1 cellular context compared by ENCODE assay signal in genomic region chr2:201040867-201041628, GRCh38.
TF ChIP-seq lines count a peak whose summit lies in the region.

No MANE protein-coding gene starts in this region.

TF ChIP-seq in HepG2, 621 proteins besides CTCF, POLR2A, EP300 and RAD21 (continued from another document and continues in another):
- TF ChIP-seq UBTF (CRISPR knock-in tag; IDR thresholded peaks at IDR 0.05) (no peak), ZNF121 (CRISPR knock-in tag; IDR thresholded peaks at IDR 0.05) (no peak), IRF9 (CRISPR knock-in tag; IDR thresholded peaks at IDR 0.05; ENCODE audit: borderline replicate concordance) (no peak), SNAPC4 (CRISPR knock-in tag; IDR thresholded peaks at IDR 0.05) (no peak), SMYD3 (CRISPR knock-in tag; IDR thresholded peaks at IDR 0.05) (no peak), ZNF281 (CRISPR knock-in tag; IDR thresholded peaks at IDR 0.05; ENCODE audit: borderline replicate concordance) (no peak), ZNF17 (CRISPR knock-in tag; IDR thresholded peaks at IDR 0.05) (no peak), ZNF83 (CRISPR knock-in tag; IDR thresholded peaks at IDR 0.05; ENCODE audit: borderline replicate concordance) (no peak), FOXA1 (IDR thresholded peaks at IDR 0.05) (no peak), FOXA1 (CRISPR knock-in tag; IDR thresholded peaks at IDR 0.05) (peak; percentile 49; the same call in 1 of the 2 replicates), ZBTB20 (CRISPR knock-in tag; IDR thresholded peaks at IDR 0.05; ENCODE audit: borderline replicate concordance, low read depth) (peak; percentile 34; the same call in 1 of the 2 replicates), ZNF607 (CRISPR knock-in tag; IDR thresholded peaks at IDR 0.05; ENCODE audit: borderline replicate concordance) (no peak), ZBTB4 (CRISPR knock-in tag; IDR thresholded peaks at IDR 0.05; ENCODE audit: borderline replicate concordance) (no peak), AGO2 (optimal IDR thresholded peaks at IDR 0.05; ENCODE audit: low read depth, low read length) (no peak), ZNF253 (CRISPR knock-in tag; IDR thresholded peaks at IDR 0.05; ENCODE audit: borderline replicate concordance) (no peak), ZIK1 (CRISPR knock-in tag; IDR thresholded peaks at IDR 0.05; ENCODE audit: borderline replicate concordance, low read depth) (no peak), RERE (CRISPR knock-in tag; IDR thresholded peaks at IDR 0.05; ENCODE audit: low read depth) (peak; percentile 67; the same call in 1 of the 2 replicates), KLF16 (CRISPR knock-in tag; IDR thresholded peaks at IDR 0.05) (peak in 1 of 2 experiments; percentile 39; a peak in 1 of 4 replicates), HINFP (CRISPR knock-in tag; IDR thresholded peaks at IDR 0.05; ENCODE audit: low read depth) (no peak), RCOR2 (CRISPR knock-in tag; IDR thresholded peaks at IDR 0.05) (peak; percentile 58; the same call in 1 of the 2 replicates), HMG20A (CRISPR knock-in tag; IDR thresholded peaks at IDR 0.05; ENCODE audit: borderline replicate concordance) (peak; percentile 72; the same call in 1 of the 2 replicates), PAXIP1 (CRISPR knock-in tag; conservative IDR thresholded peaks at IDR 0.05) (peak; percentile 70)
